Comparison of ENCODE assay signal across 34 cellular contexts in the genomic region with DNA sequence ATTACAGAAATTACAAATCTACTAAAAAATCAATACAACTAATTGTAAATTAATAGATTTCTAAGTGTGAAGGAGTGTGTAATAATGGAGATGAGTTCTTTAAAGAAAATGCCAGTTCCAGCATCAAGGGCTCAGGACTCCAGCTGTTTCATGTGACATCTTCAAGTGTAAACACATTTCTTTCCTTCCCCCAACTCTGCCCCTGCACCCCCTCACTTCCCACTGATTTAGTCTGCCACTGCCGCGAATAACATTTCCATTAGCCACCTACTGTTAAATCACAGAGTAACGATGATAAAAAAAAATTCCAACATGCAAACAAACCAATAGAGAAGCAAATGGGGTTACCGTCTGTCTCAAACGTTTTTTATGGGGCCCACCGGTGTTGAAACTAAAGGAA.
"Had no signal": no experiment of that assay in that cellular context is flagged by ENCODE, and none has a peak within 500 bp of the region (broad histone marks: within the 10 kb centered on the region; RNA-seq: fewer than 3 reads in every experiment).

No MANE protein-coding gene starts in this region.

- H3K36me3 ChIP-seq: brain microvascular endothelial cell, Peyer's patch had no signal

- ATAC-seq: PC-3 had no signal

- H3K4me1 ChIP-seq: Peyer's patch had no signal

- H3K9ac ChIP-seq: KMS-11 had no signal

- DNase-seq: activated B cell treated with CpG ODN at 0.5 μM for 24 hours; activated CD4-positive, alpha-beta memory T cell treated with anti-CD3 and anti-CD28 coated beads for 36 hours; activated CD4-positive, alpha-beta T cell treated with anti-CD3 and anti-CD28 coated beads for 4 hours; activated CD4-positive, alpha-beta T cell treated with anti-CD3 and anti-CD28 coated beads, Interleukin-2, amount 50 U/mL, for 1 hour; activated CD4-positive, CD25-positive, alpha-beta regulatory T cell treated with anti-CD3 and anti-CD28 coated beads, Interleukin-2, amount 50 U/mL, for 72 hours; activated CD8-positive, alpha-beta memory T cell treated with anti-CD3 and anti-CD28 coated beads, Interleukin-2, amount 50 U/mL, for 4 hours; activated effector memory CD4-positive, alpha-beta T cell treated with Interleukin-2 at 50 U/mL for 16 hours; activated naive CD4-positive, alpha-beta T cell treated with anti-CD3 and anti-CD28 coated beads, Interleukin-2, amount 10 ng/mL, durations not matched to agents 7 days and 5 days; activated T-cell treated with anti-CD3 and anti-CD28 coated beads, Interleukin-2, amount 50 U/mL, for 48 hours; amniotic stem cell; aorta; brain microvascular endothelial cell; central memory CD4-positive, alpha-beta T cell; MM.1S; MV-4-11; NCI-H1092; NCI-H1694 treated with DMSO at 0.1 percent for 48 hours; NCI-H2029; NCI-H2171; NCI-H226; NCI-H524 treated with DMSO at 0.1 percent for 48 hours; NCI-H748 treated with DMSO at 0.1 percent for 48 hours; NK-92 treated with Interleukin-12 subunit alpha and Interleukin-12 subunit beta, amount 100 ng/mL, for 24 hours; PC-3; Peyer's patch; RPMI8226; SHP77 treated with DMSO at 0.1 percent for 48 hours; SW 1271; T-helper 1 cell; T-helper 2 cell; T-helper 9 cell had no signal

- H3K27me3 Mint-ChIP-seq: activated B cell treated with CpG ODN at 0.5 μM for 24 hours; activated CD4-positive, alpha-beta memory T cell treated with anti-CD3 and anti-CD28 coated beads for 36 hours; activated naive CD4-positive, alpha-beta T cell treated with anti-CD3 and anti-CD28 coated beads, Interleukin-2, amount 10 ng/mL, durations not matched to agents 7 days and 5 days had no signal

- H3K27ac Mint-ChIP-seq: activated B cell treated with CpG ODN at 0.5 μM for 24 hours; activated CD4-positive, alpha-beta memory T cell treated with anti-CD3 and anti-CD28 coated beads for 36 hours; activated naive CD4-positive, alpha-beta T cell treated with anti-CD3 and anti-CD28 coated beads, Interleukin-2, amount 10 ng/mL, durations not matched to agents 7 days and 5 days; activated naive CD8-positive, alpha-beta T cell had no signal

- H3K4me1 Mint-ChIP-seq: activated B cell treated with CpG ODN at 0.5 μM for 24 hours; activated naive CD4-positive, alpha-beta T cell treated with anti-CD3 and anti-CD28 coated beads, Interleukin-2, amount 10 ng/mL, durations not matched to agents 7 days and 5 days had no signal

- H3K4me3 ChIP-seq: Peyer's patch had no signal

- H3K4me3 Mint-ChIP-seq: activated B cell treated with CpG ODN at 0.5 μM for 24 hours; activated CD4-positive, alpha-beta memory T cell treated with anti-CD3 and anti-CD28 coated beads for 36 hours; activated naive CD4-positive, alpha-beta T cell treated with anti-CD3 and anti-CD28 coated beads, Interleukin-2, amount 10 ng/mL, durations not matched to agents 7 days and 5 days; activated naive CD8-positive, alpha-beta T cell had no signal

- H3K9me3 ChIP-seq: Peyer's patch had no signal

- H3K4me2 ChIP-seq: KMS-11 had no signal

- H3K36me3 Mint-ChIP-seq: activated CD4-positive, alpha-beta memory T cell treated with anti-CD3 and anti-CD28 coated beads for 36 hours; activated naive CD4-positive, alpha-beta T cell treated with anti-CD3 and anti-CD28 coated beads, Interleukin-2, amount 10 ng/mL, durations not matched to agents 7 days and 5 days had no signal

- H3K27ac ChIP-seq: brain microvascular endothelial cell, KMS-11, Peyer's patch, VCaP had no signal

- H3K27me3 ChIP-seq: brain microvascular endothelial cell, Peyer's patch had no signal
